In genomic region chr18:58096658-58097057, GRCh38 we compare ENCODE assay signal across 26 cellular contexts. TPM values are rescaled to one million over a fixed set of nuclear protein-coding genes. Genes with fewer than 3 reads are reported as not detected.
DNase-seq lines count a peak whose midpoint lies in the region; ATAC-seq and TF ChIP-seq lines count a peak whose summit lies in the region.
"Had no signal": no experiment of that assay in that cellular context is flagged by ENCODE, and none has a peak within 500 bp of the region (broad histone marks: within the 10 kb centered on the region; RNA-seq: fewer than 3 reads in every experiment).

No MANE protein-coding gene starts in this region.

- H3K27me3 Mint-ChIP-seq in mesothelial cell of epicardium (ENCODE audit: low read depth), result no peaks in the 10 kb centered on the region
- H3K27me3 Mint-ChIP-seq: activated CD4-positive, alpha-beta T cell treated with anti-CD3 and anti-CD28 coated beads for 36 hours; activated naive CD4-positive, alpha-beta T cell treated with anti-CD3 and anti-CD28 coated beads, Interleukin-2, amount 50 U/mL, for 24 hours had no signal

- ATAC-seq in HG02981 (IDR thresholded peaks at IDR 0.05; ENCODE audit: unreplicated experiment), result no peak
- ATAC-seq: activated CD4-positive, alpha-beta T cell treated with anti-CD3 and anti-CD28 coated beads for 36 hours; activated CD8-positive, alpha-beta T cell treated with anti-CD3 and anti-CD28 coated beads, Interleukin-2, amount 10 ng/mL, durations not matched to agents 7 days and 5 days; natural killer cell had no signal

- no peaks in the 10 kb centered on the region for H3K27me3 ChIP-seq in Peyer's patch
- no peaks in the 10 kb centered on the region for H3K27me3 ChIP-seq in duodenal mucosa (ENCODE audit: control insufficient read depth in 1 of 2, insufficient read depth in 2 of 2, low read length in 2 of 2)
- H3K27me3 ChIP-seq in transverse colon, result no peaks in the 10 kb centered on the region
- H3K27me3 ChIP-seq in osteoblast (ENCODE audit: insufficient read depth, low read length), result peaks cover 6% of the 10 kb centered on the region

- H3K27ac ChIP-seq in Peyer's patch (peak overlapping the region in 3 of 4 donors; percentile 14 to 90 (median 73)), duodenal mucosa (ENCODE audit: low read depth, low read length) (no peak overlapping the region), transverse colon (peak overlapping the region; percentile 44 to 64 (median 59)), osteoblast (ENCODE audit: low read depth, low read length) (no peak overlapping the region)
- H3K27ac ChIP-seq: coronary artery, HL-60, thoracic aorta had no signal

- no peaks in the 10 kb centered on the region for H3K79me2 ChIP-seq in osteoblast (ENCODE audit: insufficient read depth, low read length)

- H3K4me3 ChIP-seq in Peyer's patch, result no peak overlapping the region
- H3K4me3 ChIP-seq in duodenal mucosa (ENCODE audit: low read depth in 1 of 2, low read length in 2 of 2), result peak overlapping the region; percentile 17 to 26
- no peak overlapping the region for H3K4me3 ChIP-seq in transverse colon
- H3K4me3 ChIP-seq in osteoblast (ENCODE audit: insufficient read depth, low read length), result no peak overlapping the region
- H3K4me3 ChIP-seq: coronary artery, thoracic aorta had no signal

- peak overlapping the region; percentile 82 for H3K27ac Mint-ChIP-seq in mesothelial cell of epicardium
- H3K27ac Mint-ChIP-seq: activated CD4-positive, alpha-beta T cell treated with anti-CD3 and anti-CD28 coated beads for 36 hours; activated CD8-positive, alpha-beta T cell treated with anti-CD3 and anti-CD28 coated beads, Interleukin-2, amount 10 ng/mL, durations not matched to agents 7 days and 5 days; activated naive CD4-positive, alpha-beta T cell treated with anti-CD3 and anti-CD28 coated beads, Interleukin-2, amount 50 U/mL, for 24 hours; activated T-helper 2 cell treated with anti-CD3 and anti-CD28 coated beads, Interferon-gamma antibody, Interleukin-2, Interleukin-4, amounts not matched to agents 10 μg/mL and 5 μg/mL and 100 μg/mL, durations not matched to agents 14 hours and 24 hours and 36 hours; natural killer cell; T-helper 2 cell treated with Interferon-gamma antibody and Interleukin-4, amounts not matched to agents 5 μg/mL and 100 μg/mL, for 36 hours had no signal

- TF ChIP-seq CTCF in Peyer's patch (IDR thresholded peaks at IDR 0.05), result no peak
- TF ChIP-seq CTCF in mesothelial cell of epicardium (IDR thresholded peaks at IDR 0.05; ENCODE audit: unreplicated experiment), result no peak
- TF ChIP-seq CTCF in transverse colon (IDR thresholded peaks at IDR 0.05), result no peak
- TF ChIP-seq CTCF in osteoblast (IDR thresholded peaks at IDR 0.05; ENCODE audit: extremely low read depth, low read depth, low read length), result no peak

- intact Hi-C loops in transverse colon (cut with DNase I; ENCODE audit: low total_unique reads), result no loop called here

- WGBS in transverse colon (ENCODE audit: low coverage in 1 of 2), 2 donors, result 85 to 100% methylated on average over 1 of the region's 1 CpG

- peaks cover 73% of the 10 kb centered on the region for H3K4me1 Mint-ChIP-seq in mesothelial cell of epicardium
- H3K4me1 Mint-ChIP-seq: activated CD4-positive, alpha-beta T cell treated with anti-CD3 and anti-CD28 coated beads for 36 hours; activated naive CD4-positive, alpha-beta T cell treated with anti-CD3 and anti-CD28 coated beads, Interleukin-2, amount 50 U/mL, for 24 hours had no signal

- no peaks in the 10 kb centered on the region for H3K9me3 Mint-ChIP-seq in mesothelial cell of epicardium
- H3K9me3 Mint-ChIP-seq: activated naive CD4-positive, alpha-beta T cell treated with anti-CD3 and anti-CD28 coated beads, Interleukin-2, amount 50 U/mL, for 24 hours; activated T-helper 2 cell treated with anti-CD3 and anti-CD28 coated beads, Interferon-gamma antibody, Interleukin-2, Interleukin-4, amounts not matched to agents 10 μg/mL and 5 μg/mL and 100 μg/mL, durations not matched to agents 14 hours and 24 hours and 36 hours; natural killer cell; T-helper 2 cell treated with Interferon-gamma antibody and Interleukin-4, amounts not matched to agents 5 μg/mL and 100 μg/mL, for 36 hours had no signal

- H2AFZ ChIP-seq in osteoblast (ENCODE audit: low read length), result no peak overlapping the region

- no peaks in the 10 kb centered on the region for H3K9me3 ChIP-seq in Peyer's patch
- no peaks in the 10 kb centered on the region for H3K9me3 ChIP-seq in duodenal mucosa (ENCODE audit: control insufficient read depth in 1 of 2, low read length in 2 of 2)
- H3K9me3 ChIP-seq in transverse colon, result no peaks in the 10 kb centered on the region
- no peaks in the 10 kb centered on the region for H3K9me3 ChIP-seq in osteoblast (ENCODE audit: low read depth, low read length)
- H3K9me3 ChIP-seq: thoracic aorta had no signal

- H4K20me1 ChIP-seq in osteoblast (ENCODE audit: insufficient read depth, low read length), result no peaks in the 10 kb centered on the region

- no peak overlapping the region for H3K4me2 ChIP-seq in osteoblast (ENCODE audit: insufficient read depth, low read length)

- TF ChIP-seq POLR2A in Peyer's patch (IDR thresholded peaks at IDR 0.05) (no peak), transverse colon (IDR thresholded peaks at IDR 0.05) (no peak)

- DNase-seq in Peyer's patch, result no peak
- DNase-seq in mesothelial cell of epicardium (ENCODE audit: low spot score in 2 of 2, unreplicated experiment in 2 of 2), result no peak
- no peak for DNase-seq in transverse colon
- DNase-seq in activated gamma-delta T cell (lab: John Stamatoyannopoulos, UW), result no peak
- DNase-seq in osteoblast (ENCODE audit: insufficient read length, low spot score, missing footprints), result no peak
- DNase-seq: activated CD4-positive, alpha-beta T cell treated with anti-CD3 and anti-CD28 coated beads for 36 hours; activated CD8-positive, alpha-beta T cell treated with anti-CD3 and anti-CD28 coated beads, Interleukin-2, amount 10 ng/mL, durations not matched to agents 7 days and 5 days; COR-L47; effector memory CD4-positive, alpha-beta T cell; KG1; left ventricle myocardium superior; MM.1S; natural killer cell; NCI-H2081; NCI-H2227 treated with DMSO at 0.1 percent for 48 hours; occipital lobe; SHP77; stimulated activated naive CD4-positive, alpha-beta T cell had no signal

- no peak overlapping the region for H3K9ac ChIP-seq in duodenal mucosa (ENCODE audit: low read depth in 1 of 2, low read length in 2 of 2)

- no peak for TF ChIP-seq EP300 in transverse colon (IDR thresholded peaks at IDR 0.05; ENCODE audit: low read depth)

- H3K4me3 Mint-ChIP-seq in mesothelial cell of epicardium, result no peak overlapping the region
- H3K4me3 Mint-ChIP-seq: activated CD4-positive, alpha-beta T cell treated with anti-CD3 and anti-CD28 coated beads for 36 hours; activated CD8-positive, alpha-beta T cell treated with anti-CD3 and anti-CD28 coated beads, Interleukin-2, amount 10 ng/mL, durations not matched to agents 7 days and 5 days; activated naive CD4-positive, alpha-beta T cell treated with anti-CD3 and anti-CD28 coated beads, Interleukin-2, amount 50 U/mL, for 24 hours; natural killer cell; T-helper 2 cell treated with Interferon-gamma antibody and Interleukin-4, amounts not matched to agents 5 μg/mL and 100 μg/mL, for 36 hours had no signal

- H3K36me3 ChIP-seq in Peyer's patch (no peaks in the 10 kb centered on the region), duodenal mucosa (ENCODE audit: control insufficient read depth in 1 of 2, insufficient read depth in 2 of 2, low read length in 2 of 2) (no peaks in the 10 kb centered on the region), transverse colon (no peaks in the 10 kb centered on the region), osteoblast (ENCODE audit: insufficient read depth, low read length) (no peaks in the 10 kb centered on the region)
- H3K36me3 ChIP-seq: thoracic aorta had no signal

- peaks cover 1% of the 10 kb centered on the region for H3K36me3 Mint-ChIP-seq in mesothelial cell of epicardium
- H3K36me3 Mint-ChIP-seq: activated naive CD4-positive, alpha-beta T cell treated with anti-CD3 and anti-CD28 coated beads, Interleukin-2, amount 50 U/mL, for 24 hours; natural killer cell had no signal

- H3K4me1 ChIP-seq in Peyer's patch, result peaks cover 0 to 47% (median 6%) of the 10 kb centered on the region in 4 donors
- H3K4me1 ChIP-seq in duodenal mucosa (ENCODE audit: control insufficient read depth in 1 of 2, insufficient read depth in 2 of 2, low read length in 2 of 2), result peaks cover 18 to 38% of the 10 kb centered on the region in 2 donors
- peaks cover 9 to 58% (median 42%) of the 10 kb centered on the region in 4 donors for H3K4me1 ChIP-seq in transverse colon
- no peaks in the 10 kb centered on the region for H3K4me1 ChIP-seq in osteoblast (ENCODE audit: insufficient read depth, low read length)

- in situ Hi-C loops in transverse colon (cut with MboI; ENCODE audit: low pct_ligation_motif_present in 1 of 4, low pct_unique_long_range_greater_than_20kb in 1 of 4, low sequenced_read_pairs in 3 of 4), result no loop called here

RNA-seq across cellular contexts. Expression of gene NEDD4L, which starts 52.6 kb away (rescaled TPM):
- 100 to 1,000 TPM; 213 to 312 (median 277) TPM for total RNA-seq in Peyer's patch
- total RNA-seq in mesothelial cell of epicardium, result 134 to 141 TPM (median 135 TPM) in 3 replicates
- total RNA-seq in transverse colon, result 100 to 1,000 TPM; 217 to 773 (median 305) TPM
- 20.3 and 30.0 TPM in 2 replicates for total RNA-seq in osteoblast

Comparison
In these comparisons a context has a peak if more than half of its experiments do, and no peak if none do; other contexts are left out.
1. H3K27ac ChIP-seq: peak in Peyer's patch (3 of 4) and transverse colon (4 of 4); none in duodenal mucosa (single experiment) and osteoblast (single experiment).
2. H3K4me3 ChIP-seq: peak in duodenal mucosa (2 of 2); none in Peyer's patch (0 of 4), transverse colon (0 of 4) and osteoblast (single experiment).